9 cellular contexts compared by ENCODE assay signal in genomic region chr13:102401755-102402154, GRCh38. TPM values are rescaled to one million over a fixed set of nuclear protein-coding genes. Genes with fewer than 3 reads are reported as not detected.
A peak's percentile ranks its signal among the peaks of the same experiment; 100 is the strongest.
DNase-seq lines count a peak whose midpoint lies in the region; ATAC-seq and TF ChIP-seq lines count a peak whose summit lies in the region.
"Had no signal": no experiment of that assay in that cellular context is flagged by ENCODE, and none has a peak within 500 bp of the region (broad histone marks: within the 10 kb centered on the region; RNA-seq: fewer than 3 reads in every experiment).

Gene FGF14 (minus strand): TSS chr13:102402048.

- H3K27ac Mint-ChIP-seq in activated naive CD4-positive, alpha-beta T cell treated with anti-CD3 and anti-CD28 coated beads, Interleukin-2, amount 10 ng/mL, durations not matched to agents 7 days and 5 days, result no peak within 1 kb of the TSS

- ATAC-seq in GM18907 (IDR thresholded peaks at IDR 0.05; ENCODE audit: unreplicated experiment), result no peak

- peak within 1 kb of the TSS; percentile 24 for H3K9ac ChIP-seq in muscle layer of colon (ENCODE audit: low read length)

- H3K27me3 Mint-ChIP-seq in activated naive CD4-positive, alpha-beta T cell treated with anti-CD3 and anti-CD28 coated beads, Interleukin-2, amount 10 ng/mL, durations not matched to agents 7 days and 5 days, result peaks cover 46% of the 10 kb centered on the region

- H3K36me3 Mint-ChIP-seq in activated naive CD4-positive, alpha-beta T cell treated with anti-CD3 and anti-CD28 coated beads, Interleukin-2, amount 10 ng/mL, durations not matched to agents 7 days and 5 days, result no peaks in the 10 kb centered on the region

- H3K36me3 ChIP-seq in muscle layer of colon (ENCODE audit: insufficient read depth, low read length) (no peaks in the 10 kb centered on the region), urinary bladder (ENCODE audit: insufficient read depth) (no peaks in the 10 kb centered on the region)

- CTCF ChIA-PET in activated naive CD4-positive, alpha-beta T cell treated with anti-CD3 and anti-CD28 coated beads, Interleukin-2, amount 10 ng/mL, durations not matched to agents 7 days and 5 days (lab: Charles Lee), result no interaction called here

- H3K27me3 ChIP-seq in muscle layer of colon (ENCODE audit: control insufficient read depth in 1 of 2, insufficient read depth in 2 of 2, low read length in 2 of 2), result peaks cover 0 to 16% of the 10 kb centered on the region in 2 donors

- H3K4me1 ChIP-seq in muscle layer of colon (ENCODE audit: insufficient read depth, low read length), result no peaks in the 10 kb centered on the region
- H3K4me1 ChIP-seq in urinary bladder (ENCODE audit: insufficient read depth), result no peaks in the 10 kb centered on the region

- H3K4me3 ChIP-seq in coronary artery, result peak within 1 kb of the TSS; percentile 71
- peak within 1 kb of the TSS; percentile 63 to 69 for H3K4me3 ChIP-seq in muscle layer of colon (ENCODE audit: low read depth in 1 of 2, low read length in 2 of 2)
- H3K4me3 ChIP-seq in urinary bladder (ENCODE audit: low read depth, low read length), result peak within 1 kb of the TSS; percentile 40

- TF ChIP-seq CTCF in coronary artery (IDR thresholded peaks at IDR 0.05), result no peak

- peaks cover 28% of the 10 kb centered on the region for H3K4me1 Mint-ChIP-seq in activated naive CD4-positive, alpha-beta T cell treated with anti-CD3 and anti-CD28 coated beads, Interleukin-2, amount 10 ng/mL, durations not matched to agents 7 days and 5 days

- no peaks in the 10 kb centered on the region for H3K9me3 ChIP-seq in muscle layer of colon (ENCODE audit: low read length)

- no peaks in the 10 kb centered on the region for H3K9me3 Mint-ChIP-seq in activated naive CD4-positive, alpha-beta T cell treated with anti-CD3 and anti-CD28 coated beads, Interleukin-2, amount 10 ng/mL, durations not matched to agents 7 days and 5 days

- peak within 1 kb of the TSS; percentile 32 for H3K4me3 Mint-ChIP-seq in activated naive CD4-positive, alpha-beta T cell treated with anti-CD3 and anti-CD28 coated beads, Interleukin-2, amount 10 ng/mL, durations not matched to agents 7 days and 5 days

- no peak for DNase-seq in activated naive CD4-positive, alpha-beta T cell treated with anti-CD3 and anti-CD28 coated beads, Interleukin-2, amount 10 ng/mL, durations not matched to agents 7 days and 5 days
- no peak for DNase-seq in activated naive CD4-positive, alpha-beta T cell treated with anti-CD3 and anti-CD28 coated beads, Interleukin-2, amount 50 U/mL, for 16 hours
- no peak for DNase-seq in coronary artery (ENCODE audit: low spot score)
- DNase-seq in activated CD4-positive, CD25-positive, alpha-beta regulatory T cell (lab: John Stamatoyannopoulos, UW), result no peak
- DNase-seq in NCI-H2171 (lab: John Stamatoyannopoulos, UW), result no peak
- DNase-seq: NCI-H1048 had no signal

- 14% methylated on average over 5 of the region's 5 CpGs for WGBS in urinary bladder

- peak within 1 kb of the TSS; percentile 23 to 72 for H3K27ac ChIP-seq in coronary artery
- H3K27ac ChIP-seq in muscle layer of colon (ENCODE audit: low read depth, low read length), result peak within 1 kb of the TSS; percentile 79
- H3K27ac ChIP-seq in urinary bladder (ENCODE audit: low read depth), result no peak within 1 kb of the TSS

RNA-seq across cellular contexts. Expression of gene FGF14, which starts in this region (rescaled TPM):
- total RNA-seq in urinary bladder, result 4.5 TPM
- polyA plus RNA-seq in urinary bladder, result 0.20 TPM
